ENCODE assay signal across 8 cellular contexts in the genomic region with DNA sequence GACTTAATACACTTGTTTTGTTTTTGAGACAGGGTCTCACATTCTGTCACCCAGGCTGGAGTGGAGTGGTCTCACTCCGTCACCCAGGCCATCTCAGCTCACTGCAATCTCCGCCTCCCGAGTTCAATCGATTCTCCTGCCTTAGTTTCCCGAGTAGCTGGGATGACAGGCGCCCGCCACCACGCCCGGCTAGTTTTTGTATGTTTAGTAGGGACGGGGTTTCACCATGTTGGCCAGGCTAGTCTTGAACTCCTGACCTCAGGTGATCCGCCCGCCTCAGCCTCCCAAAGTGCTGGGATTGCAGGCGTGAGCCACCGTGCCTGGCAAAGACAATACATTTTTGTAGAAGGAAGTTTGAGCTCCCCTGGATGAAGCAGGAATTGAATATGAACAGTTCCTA. TPM values are rescaled to one million over a fixed set of nuclear protein-coding genes. Genes with fewer than 3 reads are reported as not detected.
DNase-seq lines count a peak whose midpoint lies in the region; ATAC-seq and TF ChIP-seq lines count a peak whose summit lies in the region.
"Not testable (repeated sequence)": the region's sequence is repeated elsewhere in the genome, so short reads cannot be mapped to it uniquely, and the experiment has no call there.

No MANE protein-coding gene starts in this region.

- POLR2A ChIA-PET in Caco-2 (lab: Charles Lee): interaction anchor here (0.8 kb wide), 1 partner anchor 60 kb away, joined by 3 read pairs; the partner anchor contains the start of gene YEATS2
- POLR2A ChIA-PET in Panc1 (lab: Charles Lee): interaction anchor here (0.7 kb wide), 1 partner anchor 163 kb away, joined by 3 read pairs; no protein-coding TSS in a partner anchor

- dilution Hi-C loops in mammary epithelial cell (cut with HindIII; ENCODE audit: low sequenced_read_pairs): not testable (repeated sequence)

- H3K4me1 Mint-ChIP-seq in Caco-2 (ENCODE audit: low read depth, unreplicated experiment): not testable (repeated sequence)
- H3K4me1 Mint-ChIP-seq in activated T-cell treated with anti-CD3 and anti-CD28 coated beads, Interleukin-2, amount 50 U/mL, for 24 hours (ENCODE audit: low read depth): peaks cover 52% of the 10 kb centered on the region

- in situ Hi-C loops in Panc1 (cut with HindIII; ENCODE audit: low pct_unique_long_range_greater_than_20kb, low sequenced_read_pairs); mammary epithelial cell (cut with MboI; ENCODE audit: low sequenced_read_pairs in 2 of 2): not testable (repeated sequence)

- not testable (repeated sequence) for TF ChIP-seq POLR2A in upper lobe of left lung (IDR thresholded peaks at IDR 0.05)

- CTCF ChIA-PET in Caco-2 (lab: Charles Lee) (interaction anchor here (0.5 kb wide), 1 partner anchor 177 kb away, joined by 3 read pairs; no protein-coding TSS in a partner anchor), Panc1 (lab: Charles Lee) (interaction anchor here (0.6 kb wide), 1 partner anchor 167 kb away, joined by 7 read pairs; no protein-coding TSS in a partner anchor)
- CTCF ChIA-PET in mammary epithelial cell (lab: Charles Lee; ENCODE audit: low non-redundant PET): not testable (repeated sequence)

- not testable (repeated sequence) for ATAC-seq in Panc1; heart right ventricle; upper lobe of left lung (ENCODE audit: low FRiP score in 2 of 2)

- DNase-seq in Caco-2; Panc1 (ENCODE audit: low read depth, low spot score); activated T-cell treated with anti-CD3 and anti-CD28 coated beads, Interleukin-2, amount 50 U/mL, for 24 hours; mammary epithelial cell; heart right ventricle: not testable (repeated sequence)
- peak in 1 of 2 donors; percentile 38 for DNase-seq in upper lobe of left lung

- H3K36me3 ChIP-seq in Caco-2 (ENCODE audit: control insufficient read depth, insufficient read depth, low read length); Panc1 (ENCODE audit: control insufficient read depth, insufficient read depth, low read length); mammary epithelial cell (ENCODE audit: insufficient read depth, low read length); heart right ventricle; mucosa of rectum (ENCODE audit: control insufficient read depth in 2 of 2, insufficient read depth in 2 of 2, low read length in 2 of 2); rectal smooth muscle tissue (ENCODE audit: control insufficient read depth, insufficient read depth, low read length); upper lobe of left lung: not testable (repeated sequence)

- peak overlapping the region; percentile 88 for H3K4me2 ChIP-seq in mammary epithelial cell (ENCODE audit: insufficient read depth, low read depth, low read length)

- intact Hi-C loops in Caco-2 (cut with micrococcal nuclease; ENCODE audit: unreplicated experiment) (loop anchor here (2.0 to 5.0 kb wide), 4 partner anchors 61 to 170 kb away; no protein-coding TSS in a partner anchor), Panc1 (cut with micrococcal nuclease; ENCODE audit: unreplicated experiment) (loop anchor here (5.0 kb wide), 2 partner anchors 60 to 130 kb away; partner anchors contain the start of gene YEATS2), mammary epithelial cell (cut with micrococcal nuclease) (loop anchor here (1.0 to 5.0 kb wide), 4 partner anchors 8 to 170 kb away; no protein-coding TSS in a partner anchor), heart right ventricle (cut with DNase I) (loop anchor here in 3 of 10 donors (2.0 to 5.0 kb wide), 4 partner anchors 55 to 135 kb away; partner anchors contain the start of gene YEATS2 (in 1 of the 3))

- not testable (repeated sequence) for H3K27me3 Mint-ChIP-seq in Caco-2 (ENCODE audit: insufficient read depth, unreplicated experiment); activated T-cell treated with anti-CD3 and anti-CD28 coated beads, Interleukin-2, amount 50 U/mL, for 24 hours

- H3K36me3 Mint-ChIP-seq in Caco-2 (ENCODE audit: insufficient read depth, unreplicated experiment): peaks cover 19% of the 10 kb centered on the region
- H3K36me3 Mint-ChIP-seq in activated T-cell treated with anti-CD3 and anti-CD28 coated beads, Interleukin-2, amount 50 U/mL, for 24 hours (ENCODE audit: low read depth): not testable (repeated sequence)

- not testable (repeated sequence) for H4K20me1 ChIP-seq in mammary epithelial cell (ENCODE audit: insufficient read depth, low read length)

- H3K27ac Mint-ChIP-seq in Caco-2 (ENCODE audit: unreplicated experiment): peak overlapping the region; percentile 84
- H3K27ac Mint-ChIP-seq in activated T-cell treated with anti-CD3 and anti-CD28 coated beads, Interleukin-2, amount 50 U/mL, for 24 hours: peak overlapping the region; percentile 96

- H2AFZ ChIP-seq in mammary epithelial cell (ENCODE audit: low read depth, low read length): not testable (repeated sequence)

- not testable (repeated sequence) for H3K27me3 ChIP-seq in Caco-2 (replicated peaks; ENCODE audit: control insufficient read depth, insufficient read depth, low read length); Panc1 (ENCODE audit: control insufficient read depth, insufficient read depth, low read length); mammary epithelial cell (ENCODE audit: insufficient read depth, low read length); heart right ventricle; mucosa of rectum (ENCODE audit: control insufficient read depth in 2 of 2, insufficient read depth in 2 of 2, low read length in 2 of 2); rectal smooth muscle tissue (ENCODE audit: control insufficient read depth, insufficient read depth, low read length); upper lobe of left lung

- TF ChIP-seq CTCF in Caco-2 (IDR thresholded peaks at IDR 0.05; ENCODE audit: insufficient read depth in 1 of 2, low read depth in 1 of 2, low read length in 1 of 2, severe bottlenecking in 1 of 2, unreplicated experiment in 1 of 2); Panc1 (IDR thresholded peaks at IDR 0.05); mammary epithelial cell (conservative IDR thresholded peaks at IDR 0.05 in 1 of 2, IDR thresholded peaks at IDR 0.05 in 1 of 2; ENCODE audit: extremely low read depth in 1 of 2, insufficient read depth in 1 of 2, low read depth in 1 of 2, low read length in 2 of 2); heart right ventricle (IDR thresholded peaks at IDR 0.05); upper lobe of left lung (IDR thresholded peaks at IDR 0.05): not testable (repeated sequence)

- H3K4me3 Mint-ChIP-seq in Caco-2 (ENCODE audit: unreplicated experiment): peak overlapping the region; percentile 82
- H3K4me3 Mint-ChIP-seq in activated T-cell treated with anti-CD3 and anti-CD28 coated beads, Interleukin-2, amount 50 U/mL, for 24 hours: peak overlapping the region; percentile 91

- not testable (repeated sequence) for TF ChIP-seq EP300 in upper lobe of left lung (IDR thresholded peaks at IDR 0.05)

- H3K9me3 Mint-ChIP-seq in Caco-2 (ENCODE audit: unreplicated experiment); activated T-cell treated with anti-CD3 and anti-CD28 coated beads, Interleukin-2, amount 50 U/mL, for 24 hours: not testable (repeated sequence)

- H3K79me2 ChIP-seq in mammary epithelial cell (ENCODE audit: insufficient read depth, low read length): not testable (repeated sequence)

- not testable (repeated sequence) for BruUV-seq in Caco-2 (replicated peaks; lab: Mats Ljungman, UMichigan); Panc1 (replicated peaks; lab: Mats Ljungman, UMichigan); mammary epithelial cell (replicated peaks; lab: Mats Ljungman, UMichigan)

- peak overlapping the region; percentile 95 for H3K27ac ChIP-seq in Panc1 (ENCODE audit: low read length)
- H3K27ac ChIP-seq in mammary epithelial cell (ENCODE audit: insufficient read depth, low read depth, low read length): not testable (repeated sequence)
- H3K27ac ChIP-seq in heart right ventricle: peak overlapping the region; percentile 92 to 100 (median 98)
- peak overlapping the region; percentile 99 to 100 for H3K27ac ChIP-seq in mucosa of rectum (ENCODE audit: low read depth in 2 of 2, low read length in 2 of 2)
- peak overlapping the region; percentile 98 for H3K27ac ChIP-seq in rectal smooth muscle tissue (ENCODE audit: low read depth, low read length)
- H3K27ac ChIP-seq in upper lobe of left lung: peak overlapping the region; percentile 97 to 100 (median 98)

- H3K4me1 ChIP-seq in Caco-2; mammary epithelial cell (ENCODE audit: insufficient read depth, low read length): not testable (repeated sequence)
- H3K4me1 ChIP-seq in Panc1 (ENCODE audit: control insufficient read depth, insufficient read depth, low read length): peaks cover 16% of the 10 kb centered on the region
- H3K4me1 ChIP-seq in heart right ventricle: peaks cover 11 to 64% (median 46%) of the 10 kb centered on the region in 9 donors
- peaks cover 13 to 21% of the 10 kb centered on the region in 2 donors for H3K4me1 ChIP-seq in mucosa of rectum (ENCODE audit: control insufficient read depth in 2 of 2, insufficient read depth in 2 of 2, low read length in 2 of 2)
- H3K4me1 ChIP-seq in rectal smooth muscle tissue (ENCODE audit: control insufficient read depth, insufficient read depth, low read length): peaks cover 20% of the 10 kb centered on the region
- H3K4me1 ChIP-seq in upper lobe of left lung: peaks cover 26 to 49% (median 35%) of the 10 kb centered on the region in 4 donors

- H3K4me3 ChIP-seq in Caco-2 (ENCODE audit: low read depth, low read length) (peak overlapping the region; percentile 100; the same call in 1 of the 2 replicates), Panc1 (ENCODE audit: low read depth in 2 of 2, low read length in 2 of 2) (peak overlapping the region; percentile 74 to 87; a peak in 3 of 4 replicates), heart right ventricle (peak overlapping the region in 8 of 10 donors; percentile 71 to 100 (median 97)), mucosa of rectum (ENCODE audit: low read length in 2 of 2) (peak overlapping the region in 1 of 2 donors; percentile 80), rectal smooth muscle tissue (ENCODE audit: low read length) (peak overlapping the region; percentile 74), upper lobe of left lung (peak overlapping the region in 3 of 4 donors; percentile 75 to 98 (median 85))
- not testable (repeated sequence) for H3K4me3 ChIP-seq in mammary epithelial cell (replicated peaks in 1 of 3; ENCODE audit: insufficient read depth in 1 of 3, low read depth in 2 of 3, low read length in 3 of 3)

- not testable (repeated sequence) for H3K9ac ChIP-seq in mammary epithelial cell (ENCODE audit: insufficient read depth, low read length); rectal smooth muscle tissue (ENCODE audit: low read length)
- peak overlapping the region in 1 of 2 donors; percentile 100 for H3K9ac ChIP-seq in mucosa of rectum (ENCODE audit: low read depth in 1 of 2, low read length in 2 of 2)

- not testable (repeated sequence) for H3K9me3 ChIP-seq in Caco-2; Panc1 (ENCODE audit: control insufficient read depth, insufficient read depth, low read depth, low read length); mammary epithelial cell (replicated peaks; ENCODE audit: insufficient read depth, low read length); heart right ventricle; mucosa of rectum (ENCODE audit: control insufficient read depth in 2 of 2, low read length in 2 of 2); upper lobe of left lung

- WGBS in mammary epithelial cell (ENCODE audit: low coverage, missing lambda C conversion rate): 79% methylated on average over 11 of the region's 14 CpGs
- WGBS in heart right ventricle, 2 donors: 58 to 70% methylated on average over 14 of the region's 14 CpGs
- 74 to 91% methylated on average over 11 to 14 of the region's 14 CpGs for WGBS in upper lobe of left lung, 2 donors

RNA-seq across cellular contexts. Expression of gene KLHL24, which starts 2.2 kb away (rescaled TPM):
- 16.8 and 17.6 TPM in 2 replicates for total RNA-seq in Caco-2 (2022)
- total RNA-seq in Panc1 (2021; ENCODE audit: unreplicated experiment): 42.0 TPM
- polyA plus RNA-seq in Panc1 (2012; ENCODE audit: insufficient read length): 18.8 TPM
- 100 to 1,000 TPM in 1 of 2 donors, 10 to 100 TPM in 1; 10.2 to 100 TPM for total RNA-seq in mammary epithelial cell
- 2.9 TPM for polyA plus RNA-seq in mammary epithelial cell
- polyA minus RNA-seq in mammary epithelial cell: 12.6 TPM
- total RNA-seq in heart right ventricle: 100 to 1,000 TPM; 159 to 305 (median 259) TPM
- polyA plus RNA-seq in heart right ventricle: 10 to 100 TPM in 1 of 2 donors, 1 to 10 TPM in 1; 7.6 to 39.7 TPM
- total RNA-seq in upper lobe of left lung: 100 to 1,000 TPM in 3 of 6 donors, 10 to 100 TPM in 3; 63.5 to 181 (median 104) TPM

RNA-seq across cellular contexts. Expression of gene YEATS2, which starts 60.0 kb away (rescaled TPM):
- total RNA-seq in Caco-2 (2022) (34.5 and 37.7 TPM in 2 replicates), Panc1 (2021; ENCODE audit: unreplicated experiment) (33.8 TPM), mammary epithelial cell (10 to 100 TPM; 33.5 to 45.0 TPM), heart right ventricle (10 to 100 TPM in 6 of 10 donors, 1 to 10 TPM in 4; 8.0 to 22.2 (median 10.5) TPM), upper lobe of left lung (10 to 100 TPM; 23.9 to 65.0 (median 41.2) TPM)
- 38.0 TPM for polyA plus RNA-seq in Panc1 (2012; ENCODE audit: insufficient read length)
- polyA plus RNA-seq in mammary epithelial cell (29.4 TPM), heart right ventricle (1 to 10 TPM; 4.6 to 4.8 TPM)
- polyA minus RNA-seq in mammary epithelial cell: 69.7 TPM
